In genomic region chr12:75790219-75790618, GRCh38 we compare ENCODE assay signal across 19 cellular contexts.
DNase-seq lines count a peak whose midpoint lies in the region; ATAC-seq and TF ChIP-seq lines count a peak whose summit lies in the region.
"Had no signal": no experiment of that assay in that cellular context is flagged by ENCODE, and none has a peak within 500 bp of the region (broad histone marks: within the 10 kb centered on the region; RNA-seq: fewer than 3 reads in every experiment).

No MANE protein-coding gene starts in this region.

- H3K9me3 Mint-ChIP-seq in activated naive CD4-positive, alpha-beta T cell treated with anti-CD3 and anti-CD28 coated beads, Interleukin-2, amount 50 U/mL, for 72 hours: peaks cover 0 to 4% of the 10 kb centered on the region in 2 donors
- no peaks in the 10 kb centered on the region for H3K9me3 Mint-ChIP-seq in activated naive CD4-positive, alpha-beta T cell treated with anti-CD3 and anti-CD28 coated beads, Interleukin-2, amount 10 ng/mL, durations not matched to agents 7 days and 5 days
- H3K9me3 Mint-ChIP-seq in stimulated activated naive CD8-positive, alpha-beta T cell treated with anti-CD3 and anti-CD28 coated beads, Interleukin-15, amount 100 ng/mL, for 72 hours: no peaks in the 10 kb centered on the region
- no peaks in the 10 kb centered on the region for H3K9me3 Mint-ChIP-seq in nephron progenitor cell

- no peaks in the 10 kb centered on the region for H3K9me3 ChIP-seq in PC-3 (ENCODE audit: low read length)
- H3K9me3 ChIP-seq in upper lobe of left lung: no peaks in the 10 kb centered on the region
- H3K9me3 ChIP-seq: adrenal gland, left lung, ovary, sigmoid colon had no signal

- peaks cover 8% of the 10 kb centered on the region for H3K27me3 Mint-ChIP-seq in activated naive CD4-positive, alpha-beta T cell treated with anti-CD3 and anti-CD28 coated beads, Interleukin-2, amount 10 ng/mL, durations not matched to agents 7 days and 5 days
- peaks cover 22% of the 10 kb centered on the region for H3K27me3 Mint-ChIP-seq in stimulated activated naive CD8-positive, alpha-beta T cell treated with anti-CD3 and anti-CD28 coated beads, Interleukin-15, amount 100 ng/mL, for 72 hours
- H3K27me3 Mint-ChIP-seq in nephron progenitor cell (ENCODE audit: low read depth, poor library complexity): peaks cover 3% of the 10 kb centered on the region

- no peak overlapping the region for H3K4me2 ChIP-seq in PC-3 (ENCODE audit: low read length)

- no peaks in the 10 kb centered on the region for H3K36me3 ChIP-seq in PC-3 (ENCODE audit: low read depth, low read length)
- H3K36me3 ChIP-seq in upper lobe of left lung: no peaks in the 10 kb centered on the region
- H3K36me3 ChIP-seq: adrenal gland, left lung, ovary, sigmoid colon had no signal

- H2AFZ ChIP-seq in PC-3 (ENCODE audit: low read length): no peak overlapping the region

- no peak for DNase-seq in activated naive CD4-positive, alpha-beta T cell treated with anti-CD3 and anti-CD28 coated beads, Interleukin-2, amount 50 U/mL, for 72 hours (ENCODE audit: low spot score in 2 of 2)
- DNase-seq in activated naive CD4-positive, alpha-beta T cell treated with anti-CD3 and anti-CD28 coated beads, Interleukin-2, amount 10 ng/mL, durations not matched to agents 7 days and 5 days: no peak
- DNase-seq in PC-3 (peak; percentile 35), fibroblast of gingiva (ENCODE audit: low read depth) (peak; percentile 17), NCI-H2171 treated with DMSO at 0.1 percent for 48 hours (lab: John Stamatoyannopoulos, UW) (no peak), upper lobe of left lung (no peak), nephron progenitor cell (no peak)
- DNase-seq in stimulated activated naive CD8-positive, alpha-beta T cell treated with anti-CD3 and anti-CD28 coated beads, Interleukin-15, amount 100 ng/mL, for 72 hours: no peak
- DNase-seq: activated CD4-positive, alpha-beta T cell treated with anti-CD3 and anti-CD28 coated beads for 4 hours; adrenal gland; central memory CD4-positive, alpha-beta T cell; effector CD8-positive, alpha-beta T cell; left lung; NCI-H2029 treated with DMSO at 0.1 percent for 48 hours; NCI-H526 treated with DMSO at 0.1 percent for 48 hours; ovary; sigmoid colon; stimulated activated CD4-positive, alpha-beta T cell treated with anti-CD3 and anti-CD28 coated beads, Interleukin-2, amount 100 ng/mL, for 24 hours had no signal

- H3K27ac Mint-ChIP-seq in activated naive CD4-positive, alpha-beta T cell treated with anti-CD3 and anti-CD28 coated beads, Interleukin-2, amount 50 U/mL, for 72 hours: peak overlapping the region in 1 of 2 donors; percentile 25
- no peak overlapping the region for H3K27ac Mint-ChIP-seq in activated naive CD4-positive, alpha-beta T cell treated with anti-CD3 and anti-CD28 coated beads, Interleukin-2, amount 10 ng/mL, durations not matched to agents 7 days and 5 days
- H3K27ac Mint-ChIP-seq in stimulated activated naive CD8-positive, alpha-beta T cell treated with anti-CD3 and anti-CD28 coated beads, Interleukin-15, amount 100 ng/mL, for 72 hours: no peak overlapping the region
- H3K27ac Mint-ChIP-seq in nephron progenitor cell: no peak overlapping the region

- H3K27me3 ChIP-seq in PC-3 (ENCODE audit: low read length) (no peaks in the 10 kb centered on the region), upper lobe of left lung (no peaks in the 10 kb centered on the region)
- H3K27me3 ChIP-seq: adrenal gland, left lung, ovary, sigmoid colon had no signal

- TF ChIP-seq CTCF in PC-3 (conservative IDR thresholded peaks at IDR 0.05; ENCODE audit: low read depth, low read length) (no peak), upper lobe of left lung (IDR thresholded peaks at IDR 0.05) (no peak), nephron progenitor cell (IDR thresholded peaks at IDR 0.05) (no peak)

- BruUV-seq in PC-3 (replicated peaks; lab: Mats Ljungman, UMichigan): no TSS peak

- ATAC-seq in activated naive CD4-positive, alpha-beta T cell treated with anti-CD3 and anti-CD28 coated beads, Interleukin-2, amount 50 U/mL, for 72 hours: peak; percentile 41 to 94
- ATAC-seq in PC-3: peak; percentile 75
- peak; percentile 92 for ATAC-seq in stimulated activated naive CD8-positive, alpha-beta T cell treated with anti-CD3 and anti-CD28 coated beads, Interleukin-15, amount 100 ng/mL, for 72 hours
- ATAC-seq in upper lobe of left lung (ENCODE audit: low FRiP score in 2 of 2): no peak
- ATAC-seq: HepG2, left lung had no signal

- H4K20me1 ChIP-seq in PC-3 (ENCODE audit: low read length): no peaks in the 10 kb centered on the region

- no peaks in the 10 kb centered on the region for H3K79me2 ChIP-seq in PC-3 (ENCODE audit: low read length)

- CTCF ChIA-PET in activated naive CD4-positive, alpha-beta T cell treated with anti-CD3 and anti-CD28 coated beads, Interleukin-2, amount 10 ng/mL, durations not matched to agents 7 days and 5 days (lab: Charles Lee): no interaction called here
- CTCF ChIA-PET in PC-3 (lab: Charles Lee): no interaction called here

- no peaks in the 10 kb centered on the region for H3F3A ChIP-seq in PC-3 (ENCODE audit: low read length, unreplicated experiment)

- H3K4me1 Mint-ChIP-seq in activated naive CD4-positive, alpha-beta T cell treated with anti-CD3 and anti-CD28 coated beads, Interleukin-2, amount 10 ng/mL, durations not matched to agents 7 days and 5 days: no peaks in the 10 kb centered on the region
- peaks cover 28% of the 10 kb centered on the region for H3K4me1 Mint-ChIP-seq in stimulated activated naive CD8-positive, alpha-beta T cell treated with anti-CD3 and anti-CD28 coated beads, Interleukin-15, amount 100 ng/mL, for 72 hours
- peaks cover 6% of the 10 kb centered on the region for H3K4me1 Mint-ChIP-seq in nephron progenitor cell

- H3K4me1 ChIP-seq in PC-3 (ENCODE audit: insufficient read depth, low read length) (peaks cover 19% of the 10 kb centered on the region), upper lobe of left lung (no peaks in the 10 kb centered on the region)
- H3K4me1 ChIP-seq: adrenal gland, left lung, sigmoid colon had no signal

- no peaks in the 10 kb centered on the region for H3K36me3 Mint-ChIP-seq in activated naive CD4-positive, alpha-beta T cell treated with anti-CD3 and anti-CD28 coated beads, Interleukin-2, amount 50 U/mL, for 72 hours
- H3K36me3 Mint-ChIP-seq in activated naive CD4-positive, alpha-beta T cell treated with anti-CD3 and anti-CD28 coated beads, Interleukin-2, amount 10 ng/mL, durations not matched to agents 7 days and 5 days: no peaks in the 10 kb centered on the region
- no peaks in the 10 kb centered on the region for H3K36me3 Mint-ChIP-seq in nephron progenitor cell (ENCODE audit: low read depth)

- H3K27ac ChIP-seq in PC-3 (ENCODE audit: low read length): 0 out of 2 replicates have a peak overlapping the region, but pooled peaks have one; percentile 1
- no peak overlapping the region for H3K27ac ChIP-seq in upper lobe of left lung
- H3K27ac ChIP-seq: adrenal gland, left lung, ovary, sigmoid colon had no signal

- H3K4me3 ChIP-seq in PC-3 (ENCODE audit: low read length): no peak overlapping the region
- H3K4me3 ChIP-seq in upper lobe of left lung: no peak overlapping the region
- H3K4me3 ChIP-seq: adrenal gland, left lung, ovary, sigmoid colon had no signal

- POLR2A ChIA-PET in PC-3 (lab: Charles Lee; ENCODE audit: unreplicated experiment): interaction anchor here (0.6 kb wide), 2 partner anchors 241 to 558 kb away, joined by 4 to 5 read pairs; partner anchors contain the start of genes BBS10 and PHLDA1

- TF ChIP-seq POLR2A in upper lobe of left lung (IDR thresholded peaks at IDR 0.05): no peak

- H3K4me3 Mint-ChIP-seq in activated naive CD4-positive, alpha-beta T cell treated with anti-CD3 and anti-CD28 coated beads, Interleukin-2, amount 10 ng/mL, durations not matched to agents 7 days and 5 days: no peak overlapping the region
- H3K4me3 Mint-ChIP-seq in stimulated activated naive CD8-positive, alpha-beta T cell treated with anti-CD3 and anti-CD28 coated beads, Interleukin-15, amount 100 ng/mL, for 72 hours: peak overlapping the region in 1 of 2 donors; percentile 54
- H3K4me3 Mint-ChIP-seq in nephron progenitor cell: no peak overlapping the region

- TF ChIP-seq EP300 in upper lobe of left lung (IDR thresholded peaks at IDR 0.05): no peak

- intact Hi-C loops in PC-3 (cut with micrococcal nuclease): no loop called here

- no peaks in the 10 kb centered on the region for H3K9me2 ChIP-seq in PC-3 (replicated peaks; ENCODE audit: low read length)

- no peak overlapping the region for H3K9ac ChIP-seq in PC-3 (ENCODE audit: low read length)

Comparison
In these comparisons a context has a peak if more than half of its experiments do, and no peak if none do; other contexts are left out.
1. ATAC-seq: peak in activated naive CD4-positive, alpha-beta T cell treated with anti-CD3 and anti-CD28 coated beads, Interleukin-2, amount 50 U/mL, for 72 hours (2 of 2), PC-3 (single experiment) and stimulated activated naive CD8-positive, alpha-beta T cell treated with anti-CD3 and anti-CD28 coated beads, Interleukin-15, amount 100 ng/mL, for 72 hours (single experiment); none in upper lobe of left lung (0 of 2).
2. DNase-seq: peak in PC-3 (single experiment) and fibroblast of gingiva (single experiment); none in activated naive CD4-positive, alpha-beta T cell treated with anti-CD3 and anti-CD28 coated beads, Interleukin-2, amount 50 U/mL, for 72 hours (0 of 2), activated naive CD4-positive, alpha-beta T cell treated with anti-CD3 and anti-CD28 coated beads, Interleukin-2, amount 10 ng/mL, durations not matched to agents 7 days and 5 days (single experiment), stimulated activated naive CD8-positive, alpha-beta T cell treated with anti-CD3 and anti-CD28 coated beads, Interleukin-15, amount 100 ng/mL, for 72 hours (0 of 2), NCI-H2171 treated with DMSO at 0.1 percent for 48 hours (single experiment), upper lobe of left lung (0 of 2) and nephron progenitor cell (single experiment).